ENCODE assay signal across 1 cellular context in the genomic region with DNA sequence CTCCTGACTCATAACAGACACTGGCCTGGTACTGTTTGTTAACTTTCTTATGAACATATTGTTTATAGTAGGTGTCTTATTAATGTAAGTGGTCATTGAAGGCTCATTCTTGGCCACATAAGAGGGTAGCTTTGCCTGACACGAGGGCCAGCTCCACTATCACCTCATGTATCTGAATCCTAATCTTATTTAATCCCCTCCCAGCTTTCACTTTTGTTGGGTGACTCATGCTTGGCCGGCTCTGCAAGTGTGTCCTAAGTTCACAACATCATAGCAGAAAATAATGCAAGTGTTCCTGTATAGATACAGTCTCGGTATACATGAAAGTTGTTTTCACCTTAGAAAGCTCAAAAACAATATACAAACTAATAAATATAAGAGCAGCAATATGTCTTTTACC.
TF ChIP-seq lines count a peak whose summit lies in the region.

No MANE protein-coding gene starts in this region.

TF ChIP-seq in HepG2, 621 proteins besides CTCF, POLR2A, EP300 and RAD21:
- TF ChIP-seq NFE2L1 (CRISPR knock-in tag; IDR thresholded peaks at IDR 0.05; ENCODE audit: borderline replicate concordance) (no peak), CHCHD3 (CRISPR knock-in tag; IDR thresholded peaks at IDR 0.05) (no peak), DNMT3B (CRISPR knock-in tag; conservative IDR thresholded peaks at IDR 0.05) (no peak), DR1 (CRISPR knock-in tag; IDR thresholded peaks at IDR 0.05) (no peak), ZNF350 (CRISPR knock-in tag; IDR thresholded peaks at IDR 0.05; ENCODE audit: borderline replicate concordance, low read depth) (no peak), NFYB (CRISPR knock-in tag; IDR thresholded peaks at IDR 0.05) (no peak), ETV5 (CRISPR knock-in tag; IDR thresholded peaks at IDR 0.05; ENCODE audit: borderline replicate concordance) (no peak), SNAPC2 (CRISPR knock-in tag; IDR thresholded peaks at IDR 0.05) (no peak), SOX6 (IDR thresholded peaks at IDR 0.05) (no peak), SOX6 (CRISPR knock-in tag; IDR thresholded peaks at IDR 0.05) (no peak), FOXA3 (CRISPR knock-in tag; IDR thresholded peaks at IDR 0.05) (no peak), MTA3 (CRISPR knock-in tag; IDR thresholded peaks at IDR 0.05) (no peak)
- TF ChIP-seq, protein P1, sequence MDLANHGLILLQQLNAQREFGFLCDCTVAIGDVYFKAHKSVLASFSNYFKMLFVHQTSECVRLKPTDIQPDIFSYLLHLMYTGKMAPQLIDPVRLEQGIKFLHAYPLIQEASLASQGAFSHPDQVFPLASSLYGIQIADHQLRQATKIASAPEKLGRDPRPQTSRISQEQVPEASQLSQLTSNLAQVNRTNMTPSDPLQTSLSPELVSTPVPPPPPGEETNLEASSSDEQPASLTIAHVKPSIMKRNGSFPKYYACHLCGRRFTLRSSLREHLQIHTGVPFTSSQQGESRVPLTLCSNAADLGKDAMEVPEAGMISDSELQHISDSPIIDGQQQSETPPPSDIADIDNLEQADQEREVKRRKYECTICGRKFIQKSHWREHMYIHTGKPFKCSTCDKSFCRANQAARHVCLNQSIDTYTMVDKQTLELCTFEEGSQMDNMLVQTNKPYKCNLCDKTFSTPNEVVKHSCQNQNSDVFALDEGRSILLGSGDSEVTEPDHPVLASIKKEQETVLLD (CRISPR knock-in tag; IDR thresholded peaks at IDR 0.05; ENCODE audit: low read depth): no peak
- TF ChIP-seq, protein P2, sequence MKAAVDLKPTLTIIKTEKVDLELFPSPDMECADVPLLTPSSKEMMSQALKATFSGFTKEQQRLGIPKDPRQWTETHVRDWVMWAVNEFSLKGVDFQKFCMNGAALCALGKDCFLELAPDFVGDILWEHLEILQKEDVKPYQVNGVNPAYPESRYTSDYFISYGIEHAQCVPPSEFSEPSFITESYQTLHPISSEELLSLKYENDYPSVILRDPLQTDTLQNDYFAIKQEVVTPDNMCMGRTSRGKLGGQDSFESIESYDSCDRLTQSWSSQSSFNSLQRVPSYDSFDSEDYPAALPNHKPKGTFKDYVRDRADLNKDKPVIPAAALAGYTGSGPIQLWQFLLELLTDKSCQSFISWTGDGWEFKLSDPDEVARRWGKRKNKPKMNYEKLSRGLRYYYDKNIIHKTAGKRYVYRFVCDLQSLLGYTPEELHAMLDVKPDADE (CRISPR knock-in tag; IDR thresholded peaks at IDR 0.05): no peak
- TF ChIP-seq, protein P3, sequence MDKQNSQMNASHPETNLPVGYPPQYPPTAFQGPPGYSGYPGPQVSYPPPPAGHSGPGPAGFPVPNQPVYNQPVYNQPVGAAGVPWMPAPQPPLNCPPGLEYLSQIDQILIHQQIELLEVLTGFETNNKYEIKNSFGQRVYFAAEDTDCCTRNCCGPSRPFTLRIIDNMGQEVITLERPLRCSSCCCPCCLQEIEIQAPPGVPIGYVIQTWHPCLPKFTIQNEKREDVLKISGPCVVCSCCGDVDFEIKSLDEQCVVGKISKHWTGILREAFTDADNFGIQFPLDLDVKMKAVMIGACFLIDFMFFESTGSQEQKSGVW (CRISPR knock-in tag; IDR thresholded peaks at IDR 0.05; ENCODE audit: borderline replicate concordance): no peak
TF ChIP-seq in HepG2: peak in this region for 0.
